ENCODE assay signal across 8 cellular contexts in the genomic region with DNA sequence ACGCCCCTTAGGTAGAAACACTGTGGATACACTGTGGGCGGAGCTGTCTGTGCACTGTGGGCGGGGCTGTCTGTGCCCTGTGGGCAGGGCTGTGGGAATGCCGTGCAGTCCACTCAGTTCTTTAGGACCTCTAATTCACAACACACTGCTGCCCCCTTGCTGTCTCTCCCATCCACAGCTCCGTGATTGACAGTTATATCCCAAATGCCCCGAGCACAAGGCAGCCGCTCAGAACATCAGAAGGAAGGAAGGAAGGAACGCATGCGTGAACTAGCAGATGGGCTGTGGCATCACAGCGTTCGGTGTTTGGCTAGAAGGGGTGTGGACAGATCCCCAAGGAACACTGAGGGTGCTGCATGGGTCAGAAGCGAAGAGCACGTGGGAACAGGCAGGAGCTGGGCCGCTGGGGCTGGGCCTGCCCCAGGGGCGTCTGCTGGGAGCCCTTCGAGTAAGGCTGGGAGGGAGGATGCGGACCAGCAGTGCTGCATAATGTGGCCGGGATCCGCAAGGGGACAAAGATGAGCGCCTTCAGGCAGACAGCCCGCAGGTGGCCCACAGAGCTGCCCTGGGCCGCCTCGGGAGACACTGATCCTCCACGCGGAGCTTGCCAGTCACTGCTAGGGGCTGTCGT. TPM values are rescaled to one million over a fixed set of nuclear protein-coding genes. Genes with fewer than 3 reads are reported as not detected.
DNase-seq lines count a peak whose midpoint lies in the region; ATAC-seq and TF ChIP-seq lines count a peak whose summit lies in the region.

No MANE protein-coding gene starts in this region.

- H3K27me3 ChIP-seq in H7 (ENCODE audit: control insufficient read depth, insufficient read depth, low read length) (no peaks in the 10 kb centered on the region), SJCRH30 (no peaks in the 10 kb centered on the region)

- no peaks in the 10 kb centered on the region for H3K4me1 ChIP-seq in SJCRH30

- TF ChIP-seq CTCF in AG09309 (IDR thresholded peaks at IDR 0.05; ENCODE audit: control insufficient read depth, insufficient read depth, low read depth, low read length, missing control alignments) (peak; percentile 35), fibroblast of villous mesenchyme (IDR thresholded peaks at IDR 0.05; ENCODE audit: insufficient read depth, low read depth, low read length) (peak; percentile 44)

- H3K4me3 ChIP-seq in AG09309 (ENCODE audit: control insufficient read depth, low read depth, low read length) = no peak overlapping the region
- no peak overlapping the region for H3K4me3 ChIP-seq in H7 (ENCODE audit: insufficient read depth, low read depth, low read length)
- H3K4me3 ChIP-seq in SJCRH30 = no peak overlapping the region
- H3K4me3 ChIP-seq in fibroblast of villous mesenchyme (ENCODE audit: low read depth, low read length) = no peak overlapping the region

- H3K36me3 ChIP-seq in H7 (replicated peaks; ENCODE audit: control insufficient read depth, insufficient read depth, low read length) (peaks cover 1% of the 10 kb centered on the region), SJCRH30 (peaks cover 32% of the 10 kb centered on the region)

- ATAC-seq in HG03460 (IDR thresholded peaks at IDR 0.05; ENCODE audit: unreplicated experiment) = no peak
- no peak for ATAC-seq in GM18868 (IDR thresholded peaks at IDR 0.05; ENCODE audit: unreplicated experiment)

- no peak overlapping the region for H3K27ac ChIP-seq in SJCRH30

- no peak for DNase-seq in AG09309 (ENCODE audit: low read depth)
- peak; percentile 94 for DNase-seq in H7
- peak; percentile 82 to 83 for DNase-seq in SJCRH30
- peak; percentile 66 for DNase-seq in fibroblast of villous mesenchyme (ENCODE audit: low read depth)
- peak; percentile 60 for DNase-seq in pulmonary artery endothelial cell (ENCODE audit: low read depth, low spot score)
- DNase-seq in effector CD8-positive, alpha-beta T cell (lab: John Stamatoyannopoulos, UW) = no peak

- H3K9me3 ChIP-seq in SJCRH30 (replicated peaks) = no peaks in the 10 kb centered on the region

RNA-seq across cellular contexts. Expression of a gene that starts 29.8 kb away (rescaled TPM):
- total RNA-seq in H7 (2014; rRNA removed; shearing (Covaris generic)) = 24.4 and 40.8 TPM in 2 replicates
- total RNA-seq in SJCRH30 (2014; rRNA removed; shearing (Covaris generic)) = 20.0 and 21.4 TPM in 2 replicates
- total RNA-seq in fibroblast of villous mesenchyme = 26.8 and 32.5 TPM in 2 replicates
- 26.3 and 29.9 TPM in 2 replicates for total RNA-seq in pulmonary artery endothelial cell

RNA-seq across cellular contexts. Expression of a gene that starts 29.8 kb away (rescaled TPM):
- 35.5 and 42.2 TPM in 2 replicates for total RNA-seq in H7 (2014; rRNA removed; shearing (Covaris generic))
- total RNA-seq in SJCRH30 (2014; rRNA removed; shearing (Covaris generic)) = 13.5 and 14.3 TPM in 2 replicates
- total RNA-seq in fibroblast of villous mesenchyme = 17.4 and 19.4 TPM in 2 replicates
- total RNA-seq in pulmonary artery endothelial cell = 12.7 and 17.0 TPM in 2 replicates

Comparison
In these comparisons a context has a peak if more than half of its experiments do, and no peak if none do; other contexts are left out.
1. DNase-seq: peak in H7 (single experiment), SJCRH30 (2 of 2), fibroblast of villous mesenchyme (single experiment) and pulmonary artery endothelial cell (single experiment); none in AG09309 (single experiment) and effector CD8-positive, alpha-beta T cell (single experiment).